21 cellular contexts compared by ENCODE assay signal in genomic region chr7:28163955-28164354, GRCh38. TPM values are rescaled to one million over a fixed set of nuclear protein-coding genes. Genes with fewer than 3 reads are reported as not detected.
A peak's percentile ranks its signal among the peaks of the same experiment; 100 is the strongest.
DNase-seq lines count a peak whose midpoint lies in the region; ATAC-seq and TF ChIP-seq lines count a peak whose summit lies in the region.
"Had no signal": no experiment of that assay in that cellular context is flagged by ENCODE, and none has a peak within 500 bp of the region (broad histone marks: within the 10 kb centered on the region; RNA-seq: fewer than 3 reads in every experiment).

No MANE protein-coding gene starts in this region.

- ATAC-seq in GM18505 (IDR thresholded peaks at IDR 0.05; ENCODE audit: unreplicated experiment) = no peak
- ATAC-seq: lower lobe of right lung; naive thymus-derived CD8-positive, alpha-beta T cell; stimulated activated naive CD8-positive, alpha-beta T cell treated with anti-CD3 and anti-CD28 coated beads, Interleukin-15, Interleukin-2, amounts not matched to agents 100 U/mL and 50 U/mL, for 24 hours; upper lobe of right lung had no signal

- 0 out of 2 replicates have a peak, but pooled peaks cover 2% of the 10 kb centered on the region for H3K9me3 ChIP-seq in AG04450 (ENCODE audit: control insufficient read depth, insufficient read depth, low read length)
- H3K9me3 ChIP-seq: lower lobe of right lung, psoas muscle, SJSA1, upper lobe of right lung had no signal

- no peak overlapping the region for H3K4me3 ChIP-seq in AG04450 (ENCODE audit: low read depth, low read length)
- H3K4me3 ChIP-seq in fibroblast of villous mesenchyme (ENCODE audit: low read depth, low read length) = no peak overlapping the region
- H3K4me3 ChIP-seq: lower lobe of right lung, psoas muscle, SJSA1, upper lobe of right lung had no signal

- no peaks in the 10 kb centered on the region for H3K27me3 ChIP-seq in AG04450 (ENCODE audit: control insufficient read depth, insufficient read depth, low read length)
- H3K27me3 ChIP-seq: SJSA1, upper lobe of right lung had no signal

- CTCF ChIA-PET in AG04450 (lab: Charles Lee) = interaction anchor here (1.2 to 1.5 kb wide), 4 partner anchors 9 to 968 kb away, joined by 3 to 5 read pairs (median 4); no protein-coding TSS in a partner anchor

- DNase-seq in AG04450 (ENCODE audit: low read depth, low spot score) (peak; percentile 86), HCEC 1CT (peak; percentile 97), amniotic epithelial cell (ENCODE audit: low read depth) (peak; percentile 82), fibroblast of villous mesenchyme (ENCODE audit: low read depth) (peak; percentile 93), cortex of kidney (lab: John Stamatoyannopoulos, UW) (no peak), NCI-H2029 (lab: John Stamatoyannopoulos, UW) (no peak), activated gamma-delta T cell (lab: John Stamatoyannopoulos, UW) (no peak)
- DNase-seq: activated CD4-positive, alpha-beta T cell treated with anti-CD3 and anti-CD28 coated beads, Interleukin-2, amount 50 U/mL, for 1 hour; activated naive CD4-positive, alpha-beta T cell treated with anti-CD3 and anti-CD28 coated beads, Interleukin-2, amount 10 ng/mL, durations not matched to agents 7 days and 5 days; activated T-cell treated with anti-CD3 and anti-CD28 coated beads for 4 hours; COR-L47; effector CD8-positive, alpha-beta T cell; lower lobe of right lung; naive thymus-derived CD8-positive, alpha-beta T cell; NCI-H1436 treated with DMSO at 0.1 percent for 48 hours; psoas muscle; stimulated activated naive CD8-positive, alpha-beta T cell treated with anti-CD3 and anti-CD28 coated beads, Interleukin-15, Interleukin-2, amounts not matched to agents 100 U/mL and 50 U/mL, for 24 hours; upper lobe of right lung had no signal

- no peak for TF ChIP-seq POLR2A in GM18505 (IDR thresholded peaks at IDR 0.05; ENCODE audit: borderline replicate concordance, extremely low read depth, insufficient read depth, insufficient read length)

- POLR2A ChIA-PET in AG04450 (lab: Yijun Ruan, JAX) = interaction anchor here (0.6 to 1.8 kb wide), 3 partner anchors 13 to 34 kb away, joined by 4 to 8 read pairs (median 5); no protein-coding TSS in a partner anchor

- no peak for TF ChIP-seq CTCF in AG04450 (IDR thresholded peaks at IDR 0.05; ENCODE audit: low read depth, low read length)
- TF ChIP-seq CTCF in fibroblast of villous mesenchyme (IDR thresholded peaks at IDR 0.05; ENCODE audit: insufficient read depth, low read depth, low read length) = peak; percentile 15

- no peak overlapping the region for H3K27ac ChIP-seq in AG04450 (ENCODE audit: low read depth, low read length)
- H3K27ac ChIP-seq: lower lobe of right lung, psoas muscle, SJSA1, upper lobe of right lung had no signal

RNA-seq across cellular contexts. Expression of gene JAZF1, which starts 16.6 kb away (rescaled TPM):
- 18.0 and 20.8 TPM in 2 replicates for polyA plus RNA-seq in AG04450 (2011; rRNA removed)
- 16.9 and 20.9 TPM in 2 replicates for polyA minus RNA-seq in AG04450 (2011; rRNA and poly(A)+ RNA removed)
- 32.9 and 38.4 TPM in 2 replicates for total RNA-seq in fibroblast of villous mesenchyme
- total RNA-seq: G401 had no signal

Comparison
In these comparisons a context has a peak if more than half of its experiments do, and no peak if none do; other contexts are left out.
1. DNase-seq: peak in AG04450 (single experiment), HCEC 1CT (single experiment), amniotic epithelial cell (single experiment) and fibroblast of villous mesenchyme (single experiment); none in cortex of kidney (single experiment), NCI-H2029 (single experiment) and activated gamma-delta T cell (single experiment).